In the genomic region with DNA sequence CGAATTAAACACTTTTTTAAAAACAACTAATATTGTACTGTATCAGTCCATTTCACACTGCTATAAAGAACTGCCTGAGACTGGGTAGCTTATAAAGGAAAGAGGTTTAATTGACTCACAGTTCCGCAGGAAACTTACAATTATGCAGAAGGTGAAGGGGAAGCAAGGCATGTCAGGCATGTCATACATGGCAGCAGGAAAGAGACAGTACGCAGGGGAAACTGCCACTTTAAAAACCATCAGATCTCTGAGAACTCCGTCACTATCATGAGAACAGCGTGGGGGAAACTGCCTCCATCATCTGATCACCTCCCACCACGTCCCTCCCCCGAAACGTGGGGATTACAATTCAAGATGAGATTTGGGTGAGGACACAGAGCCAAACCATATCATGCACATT, we compare ENCODE assay signal across 19 cellular contexts.
DNase-seq lines count a peak whose midpoint lies in the region; ATAC-seq and TF ChIP-seq lines count a peak whose summit lies in the region.
"Had no signal": no experiment of that assay in that cellular context is flagged by ENCODE, and none has a peak within 500 bp of the region (broad histone marks: within the 10 kb centered on the region; RNA-seq: fewer than 3 reads in every experiment).

No MANE protein-coding gene starts in this region.

- no peaks in the 10 kb centered on the region for H3K27me3 ChIP-seq in endodermal cell (ENCODE audit: control insufficient read depth, insufficient read depth, low read length, poor library complexity, severe bottlenecking)
- no peaks in the 10 kb centered on the region for H3K27me3 ChIP-seq in neutrophil
- no peaks in the 10 kb centered on the region for H3K27me3 ChIP-seq in upper lobe of left lung
- H3K27me3 ChIP-seq: gastrocnemius medialis, SJSA1, stomach had no signal

- H3K4me1 Mint-ChIP-seq in CD14-positive monocyte (peaks cover 15% of the 10 kb centered on the region), endodermal cell (peaks cover 28% of the 10 kb centered on the region)

- no peak overlapping the region for H3K9ac ChIP-seq in endodermal cell (ENCODE audit: extremely low read depth, low read length, poor library complexity, severe bottlenecking)

- H3K27me3 Mint-ChIP-seq in CD14-positive monocyte (ENCODE audit: low read depth in 3 of 3) = peaks cover 0 to 3% (median 3%) of the 10 kb centered on the region in 3 donors
- H3K27me3 Mint-ChIP-seq in endodermal cell (ENCODE audit: insufficient read depth) = peaks cover 21% of the 10 kb centered on the region

- ATAC-seq in upper lobe of left lung (ENCODE audit: low FRiP score in 2 of 2) = no peak
- ATAC-seq: left colon, sciatic nerve had no signal

- H3K36me3 ChIP-seq in endodermal cell (ENCODE audit: control insufficient read depth, insufficient read depth, low read length) (no peaks in the 10 kb centered on the region), neutrophil (no peaks in the 10 kb centered on the region), upper lobe of left lung (no peaks in the 10 kb centered on the region)
- H3K36me3 ChIP-seq: gastrocnemius medialis, HAP-1, SJSA1, stomach had no signal

- TF ChIP-seq CTCF in CD14-positive monocyte (IDR thresholded peaks at IDR 0.05) = no peak
- TF ChIP-seq CTCF in endodermal cell (conservative IDR thresholded peaks at IDR 0.05) = no peak
- TF ChIP-seq CTCF in neutrophil (IDR thresholded peaks at IDR 0.05) = no peak
- no peak for TF ChIP-seq CTCF in upper lobe of left lung (IDR thresholded peaks at IDR 0.05)

- WGBS in endodermal cell (ENCODE audit: insufficient coverage in 1 of 2, insufficient read length in 1 of 2), 2 experiments = 73 to 87% methylated on average over 5 to 8 of the region's 8 CpGs
- WGBS in upper lobe of left lung, 2 donors = 39 to 44% methylated on average over 8 of the region's 8 CpGs

- H3K9me3 Mint-ChIP-seq in CD14-positive monocyte = peaks cover 0 to 2% (median 0%) of the 10 kb centered on the region in 7 donors
- no peaks in the 10 kb centered on the region for H3K9me3 Mint-ChIP-seq in endodermal cell
- H3K9me3 Mint-ChIP-seq: activated naive CD4-positive, alpha-beta T cell treated with anti-CD3 and anti-CD28 coated beads for 36 hours had no signal

- H3K27ac ChIP-seq in endodermal cell (ENCODE audit: low read depth, low read length) = no peak overlapping the region
- peak overlapping the region; percentile 68 for H3K27ac ChIP-seq in neutrophil
- H3K27ac ChIP-seq in upper lobe of left lung = no peak overlapping the region
- H3K27ac ChIP-seq: coronary artery, gastrocnemius medialis, SJSA1 had no signal

- no peak for TF ChIP-seq POLR2A in upper lobe of left lung (IDR thresholded peaks at IDR 0.05)

- H3K4me3 Mint-ChIP-seq in CD14-positive monocyte (peak overlapping the region; percentile 28 to 73), endodermal cell (no peak overlapping the region)
- H3K4me3 Mint-ChIP-seq: activated naive CD4-positive, alpha-beta T cell treated with anti-CD3 and anti-CD28 coated beads for 36 hours had no signal

- H3K9me3 ChIP-seq in endodermal cell (ENCODE audit: control insufficient read depth, low read length) (no peaks in the 10 kb centered on the region), neutrophil (no peaks in the 10 kb centered on the region), upper lobe of left lung (no peaks in the 10 kb centered on the region)
- H3K9me3 ChIP-seq: gastrocnemius medialis, HAP-1, SJSA1, stomach had no signal

- no peak overlapping the region for H3K27ac Mint-ChIP-seq in CD14-positive monocyte
- H3K27ac Mint-ChIP-seq in endodermal cell = no peak overlapping the region
- H3K27ac Mint-ChIP-seq: activated naive CD4-positive, alpha-beta T cell treated with anti-CD3 and anti-CD28 coated beads for 36 hours had no signal

- H3K36me3 Mint-ChIP-seq in CD14-positive monocyte = no peaks in the 10 kb centered on the region
- no peaks in the 10 kb centered on the region for H3K36me3 Mint-ChIP-seq in endodermal cell (ENCODE audit: low read depth)

- no peak for TF ChIP-seq EP300 in upper lobe of left lung (IDR thresholded peaks at IDR 0.05)

- DNase-seq in CD14-positive monocyte (ENCODE audit: low spot score) = no peak
- peak; percentile 41 for DNase-seq in MV-4-11 (lab: John Stamatoyannopoulos, UW)
- DNase-seq in endodermal cell = peak; percentile 21
- no peak for DNase-seq in upper lobe of left lung
- no peak for DNase-seq in NCI-H1694 (lab: John Stamatoyannopoulos, UW)
- DNase-seq in posterior cingulate gyrus = no peak
- no peak for DNase-seq in NCI-H2227 treated with DMSO at 0.1 percent for 48 hours (lab: John Stamatoyannopoulos, UW)
- DNase-seq: activated CD8-positive, alpha-beta memory T cell treated with anti-CD3 and anti-CD28 coated beads, Interleukin-2, amount 50 U/mL, for 48 hours; activated naive CD4-positive, alpha-beta T cell treated with anti-CD3 and anti-CD28 coated beads for 36 hours; gastrocnemius medialis; left colon; NCI-H2081; NCI-H524; stomach had no signal

- intact Hi-C loops in CD14-positive monocyte (cut with micrococcal nuclease) (no loop called here), posterior cingulate gyrus (cut with DNase I) (no loop called here)

- H3K4me3 ChIP-seq in endodermal cell (ENCODE audit: low read length) (no peak overlapping the region), neutrophil (ENCODE audit: low read depth in 1 of 2, low read length in 1 of 2) (peak overlapping the region in 1 of 2 experiments; percentile 10), upper lobe of left lung (no peak overlapping the region)
- H3K4me3 ChIP-seq: coronary artery, gastrocnemius medialis, HAP-1, SJSA1 had no signal

- H3K4me1 ChIP-seq in endodermal cell (ENCODE audit: control insufficient read depth, insufficient read depth, low read length) (peaks cover 3% of the 10 kb centered on the region), neutrophil (ENCODE audit: control insufficient read depth in 1 of 2, insufficient read depth in 1 of 2, low read depth in 1 of 2, low read length in 1 of 2) (peaks cover 34% of the 10 kb centered on the region in 2 experiments), upper lobe of left lung (peaks cover 0 to 5% (median 0%) of the 10 kb centered on the region in 4 donors)

Comparison
In these comparisons a context has a peak if more than half of its experiments do, and no peak if none do; other contexts are left out.
1. DNase-seq: peak in MV-4-11 (single experiment) and endodermal cell (single experiment); none in CD14-positive monocyte (single experiment), upper lobe of left lung (0 of 2), NCI-H1694 (single experiment), posterior cingulate gyrus (0 of 10) and NCI-H2227 treated with DMSO at 0.1 percent for 48 hours (single experiment).